Comparison of ENCODE assay signal across 25 cellular contexts in genomic region chr16:373848-374615, GRCh38. TPM values are rescaled to one million over a fixed set of nuclear protein-coding genes. Genes with fewer than 3 reads are reported as not detected.
A peak's percentile ranks its signal among the peaks of the same experiment; 100 is the strongest.
DNase-seq lines count a peak whose midpoint lies in the region; ATAC-seq, FAIRE-seq and TF ChIP-seq lines count a peak whose summit lies in the region.
"Had no signal": no experiment of that assay in that cellular context is flagged by ENCODE, and none has a peak within 500 bp of the region (broad histone marks: within the 10 kb centered on the region; RNA-seq: fewer than 3 reads in every experiment).

No MANE protein-coding gene starts in this region.

- H3K9me3 Mint-ChIP-seq in chondrocyte (ENCODE audit: low read depth) (no peaks in the 10 kb centered on the region), osteocyte (ENCODE audit: unreplicated experiment) (no peaks in the 10 kb centered on the region)
- H3K9me3 Mint-ChIP-seq: CD8-positive, alpha-beta T cell had no signal

- peaks cover 11% of the 10 kb centered on the region for H3K4me1 Mint-ChIP-seq in chondrocyte (ENCODE audit: low read depth)
- peaks cover 15% of the 10 kb centered on the region for H3K4me1 Mint-ChIP-seq in osteocyte (ENCODE audit: unreplicated experiment)

- H3K27ac Mint-ChIP-seq in chondrocyte (ENCODE audit: unreplicated experiment): no peak overlapping the region
- H3K27ac Mint-ChIP-seq in osteocyte (ENCODE audit: unreplicated experiment): no peak overlapping the region
- H3K27ac Mint-ChIP-seq: CD8-positive, alpha-beta T cell had no signal

- H3K27me3 ChIP-seq in right atrium auricular region: no peaks in the 10 kb centered on the region

- TF ChIP-seq CTCF in right atrium auricular region (IDR thresholded peaks at IDR 0.05) (no peak), chondrocyte (IDR thresholded peaks at IDR 0.05) (no peak), osteocyte (IDR thresholded peaks at IDR 0.05) (no peak)

- intact Hi-C loops in left cardiac atrium (cut with DNase I): no loop called here

- peaks cover 5% of the 10 kb centered on the region for H3K36me3 Mint-ChIP-seq in chondrocyte (ENCODE audit: low read depth)
- peaks cover 3% of the 10 kb centered on the region for H3K36me3 Mint-ChIP-seq in osteocyte (ENCODE audit: unreplicated experiment)

- no peak for FAIRE-seq in RCC 7860 (lab: Jason Lieb, UNC)
- FAIRE-seq: A204.1, GM12878, H54 had no signal

- H3K4me3 ChIP-seq in right atrium auricular region: no peak overlapping the region
- H3K4me3 ChIP-seq: GM12878, SK-N-MC had no signal

- ATAC-seq in left cardiac atrium (no peak), HG03571 (IDR thresholded peaks at IDR 0.05; ENCODE audit: unreplicated experiment) (no peak)
- ATAC-seq: CD8-positive, alpha-beta T cell; GM12878 had no signal

- no peaks in the 10 kb centered on the region for H3K27me3 Mint-ChIP-seq in chondrocyte (ENCODE audit: low read depth)
- no peaks in the 10 kb centered on the region for H3K27me3 Mint-ChIP-seq in osteocyte (ENCODE audit: unreplicated experiment)

- peak; percentile 33 for DNase-seq in left cardiac atrium
- no peak for DNase-seq in right atrium auricular region (ENCODE audit: low spot score)
- peak; percentile 83 for DNase-seq in chondrocyte (ENCODE audit: low spot score)
- DNase-seq in osteocyte (ENCODE audit: extremely low spot score, unreplicated experiment): peak; percentile 82
- no peak for DNase-seq in RCC 7860 (ENCODE audit: low spot score)
- DNase-seq in foreskin melanocyte: no peak
- DNase-seq: C1 segment of cervical spinal cord; CD8-positive, alpha-beta T cell; GDM1; Kasumi-1; NCI-H1092 treated with DMSO at 0.1 percent for 48 hours; NCI-H1436; NCI-H187; NCI-H2081 treated with DMSO at 0.1 percent for 48 hours; NCI-H2171; NCI-H226; NCI-H510A; NCI-H69; SIG-M5 had no signal

- H3K4me1 ChIP-seq in right atrium auricular region: peaks cover 0 to 23% of the 10 kb centered on the region in 2 donors
- H3K4me1 ChIP-seq: Caco-2 had no signal

- H3K36me3 ChIP-seq in right atrium auricular region: peaks cover 48% of the 10 kb centered on the region

- H3K9me3 ChIP-seq in right atrium auricular region: no peaks in the 10 kb centered on the region
- H3K9me3 ChIP-seq: Caco-2 had no signal

- no peak overlapping the region for H3K27ac ChIP-seq in right atrium auricular region
- H3K27ac ChIP-seq: SK-N-MC had no signal

- H3K4me3 Mint-ChIP-seq in chondrocyte (ENCODE audit: unreplicated experiment) (no peak overlapping the region), osteocyte (ENCODE audit: unreplicated experiment) (no peak overlapping the region)
- H3K4me3 Mint-ChIP-seq: CD8-positive, alpha-beta T cell had no signal

RNA-seq across cellular contexts. Expression of gene MRPL28, which starts 3.7 kb away (rescaled TPM):
- total RNA-seq in left cardiac atrium: 10 to 100 TPM; 63.2 to 63.4 TPM
- 10 to 100 TPM; 89.0 to 90.3 TPM for total RNA-seq in right atrium auricular region
- total RNA-seq in chondrocyte: 53.4 to 57.7 TPM (median 54.7 TPM) in 3 replicates
- total RNA-seq in osteocyte: 71.7 and 74.3 TPM in 2 replicates

RNA-seq across cellular contexts. Expression of gene PGAP6, which starts 7.7 kb away (rescaled TPM):
- total RNA-seq in left cardiac atrium: 10 to 100 TPM; 27.3 to 33.5 TPM
- total RNA-seq in right atrium auricular region: 10 to 100 TPM; 34.0 to 41.1 TPM
- 49.5 to 61.2 TPM (median 59.7 TPM) in 3 replicates for total RNA-seq in chondrocyte
- total RNA-seq in osteocyte: 59.3 and 61.6 TPM in 2 replicates

RNA-seq across cellular contexts. Expression of gene AXIN1, which starts 21.5 kb away (rescaled TPM):
- total RNA-seq in left cardiac atrium (10 to 100 TPM; 10.9 to 12.3 TPM), right atrium auricular region (10 to 100 TPM; 12.9 to 19.4 TPM), chondrocyte (19.8 to 27.2 TPM (median 26.9 TPM) in 3 replicates), osteocyte (31.5 and 33.0 TPM in 2 replicates)

RNA-seq across cellular contexts. Expression of gene NME4, which starts 23.0 kb away (rescaled TPM):
- total RNA-seq in left cardiac atrium: 10 to 100 TPM; 45.3 to 71.1 TPM
- total RNA-seq in right atrium auricular region: 10 to 100 TPM; 45.4 to 45.8 TPM
- 176 to 246 TPM (median 231 TPM) in 3 replicates for total RNA-seq in chondrocyte
- total RNA-seq in osteocyte: 148 and 157 TPM in 2 replicates

RNA-seq across cellular contexts. Expression of gene DECR2, which starts 27.7 kb away (rescaled TPM):
- 10 to 100 TPM in 1 of 2 donors, 1 to 10 TPM in 1; 8.9 to 15.9 TPM for total RNA-seq in left cardiac atrium
- 10 to 100 TPM; 10.6 to 18.7 TPM for total RNA-seq in right atrium auricular region
- total RNA-seq in chondrocyte: 21.8 to 25.1 TPM (median 22.2 TPM) in 3 replicates
- total RNA-seq in osteocyte: 23.4 and 23.9 TPM in 2 replicates

Comparison
In these comparisons a context has a peak if more than half of its experiments do, and no peak if none do; other contexts are left out.
1. DNase-seq: peak in left cardiac atrium (single experiment), chondrocyte (single experiment) and osteocyte (single experiment); none in right atrium auricular region (single experiment), RCC 7860 (single experiment) and foreskin melanocyte (single experiment).